8 cellular contexts compared by ENCODE assay signal in genomic region chr12:6635375-6635855, GRCh38. TPM values are rescaled to one million over a fixed set of nuclear protein-coding genes. Genes with fewer than 3 reads are reported as not detected.
DNase-seq lines count a peak whose midpoint lies in the region; ATAC-seq and TF ChIP-seq lines count a peak whose summit lies in the region.

No MANE protein-coding gene starts in this region.

- no peak overlapping the region for H3K23ac ChIP-seq in trophoblast cell (ENCODE audit: low read length)

- peak; percentile 42 for DNase-seq in KG1 (lab: John Stamatoyannopoulos, UW)
- DNase-seq in neural progenitor cell (ENCODE audit: low spot score): no peak
- no peak for DNase-seq in medulla oblongata (ENCODE audit: extremely low spot score)
- no peak for DNase-seq in trophoblast cell
- DNase-seq in sigmoid colon: no peak
- no peak for DNase-seq in cardiac septum (ENCODE audit: low spot score)

- H2BK120ac ChIP-seq in trophoblast cell (ENCODE audit: insufficient read depth, low read length, poor library complexity): no peak overlapping the region

- intact Hi-C loops in sigmoid colon (cut with DNase I): no loop called here
- intact Hi-C loops in cardiac septum (cut with DNase I): no loop called here

- ATAC-seq in GM18867 (IDR thresholded peaks at IDR 0.05; ENCODE audit: unreplicated experiment): peak; percentile 40
- peak; percentile 69 for ATAC-seq in activated T-helper 17 cell treated with anti-CD3 and anti-CD28 coated beads, Interleukin-2, amount 50 U/mL, for 72 hours (replicated peaks)

- no peaks in the 10 kb centered on the region for H3K27me3 Mint-ChIP-seq in activated T-helper 17 cell treated with anti-CD3 and anti-CD28 coated beads, Interleukin-2, amount 50 U/mL, for 72 hours
- peaks cover 8% of the 10 kb centered on the region for H3K27me3 Mint-ChIP-seq in neural progenitor cell (ENCODE audit: insufficient read depth, low read depth)

- no peaks in the 10 kb centered on the region for H3K36me3 Mint-ChIP-seq in activated T-helper 17 cell treated with anti-CD3 and anti-CD28 coated beads, Interleukin-2, amount 50 U/mL, for 72 hours (ENCODE audit: low read depth)
- H3K36me3 Mint-ChIP-seq in neural progenitor cell: no peaks in the 10 kb centered on the region

- no peak overlapping the region for H2BK12ac ChIP-seq in trophoblast cell (ENCODE audit: low read length)

- H3K79me2 ChIP-seq in neural progenitor cell (ENCODE audit: low read depth) (no peaks in the 10 kb centered on the region), trophoblast cell (ENCODE audit: control insufficient read depth, insufficient read depth, low read length, poor library complexity) (no peaks in the 10 kb centered on the region)

- H3K27me3 ChIP-seq in neural progenitor cell (no peaks in the 10 kb centered on the region), trophoblast cell (ENCODE audit: insufficient read depth, low read length) (no peaks in the 10 kb centered on the region), sigmoid colon (no peaks in the 10 kb centered on the region)

- TF ChIP-seq CTCF in neural progenitor cell (IDR thresholded peaks at IDR 0.05): no peak
- TF ChIP-seq CTCF in sigmoid colon (IDR thresholded peaks at IDR 0.05): no peak

- H2AFZ ChIP-seq in neural progenitor cell (replicated peaks) (no peak overlapping the region), trophoblast cell (ENCODE audit: insufficient read depth, low read length, poor library complexity) (no peak overlapping the region)

- no peak overlapping the region for H3K4ac ChIP-seq in trophoblast cell (ENCODE audit: low read depth, low read length)

- H2AK5ac ChIP-seq in trophoblast cell (ENCODE audit: low read length): no peak overlapping the region

- no peaks in the 10 kb centered on the region for H3K36me3 ChIP-seq in neural progenitor cell
- no peaks in the 10 kb centered on the region for H3K36me3 ChIP-seq in trophoblast cell (ENCODE audit: control insufficient read depth in 1 of 2, insufficient read depth in 2 of 2, low read length in 2 of 2)
- H3K36me3 ChIP-seq in sigmoid colon: no peaks in the 10 kb centered on the region

- H3K14ac ChIP-seq in trophoblast cell (ENCODE audit: low read length): no peak overlapping the region

- H4K91ac ChIP-seq in trophoblast cell (ENCODE audit: low read depth, low read length): no peak overlapping the region

- H3K4me1 Mint-ChIP-seq in activated T-helper 17 cell treated with anti-CD3 and anti-CD28 coated beads, Interleukin-2, amount 50 U/mL, for 72 hours: peaks cover 16% of the 10 kb centered on the region
- peaks cover 30% of the 10 kb centered on the region for H3K4me1 Mint-ChIP-seq in neural progenitor cell

- no peak for TF ChIP-seq POLR2A in sigmoid colon (IDR thresholded peaks at IDR 0.05)

- TF ChIP-seq EP300 in sigmoid colon (IDR thresholded peaks at IDR 0.05): no peak

- H3K4me2 ChIP-seq in neural progenitor cell (no peak overlapping the region), trophoblast cell (ENCODE audit: low read length) (no peak overlapping the region)

- peak overlapping the region; percentile 52 for H3K27ac Mint-ChIP-seq in activated T-helper 17 cell treated with anti-CD3 and anti-CD28 coated beads, Interleukin-2, amount 50 U/mL, for 72 hours
- peak overlapping the region; percentile 23 for H3K27ac Mint-ChIP-seq in neural progenitor cell

- H3K9me3 ChIP-seq in neural progenitor cell (ENCODE audit: low read depth): no peaks in the 10 kb centered on the region
- H3K9me3 ChIP-seq in trophoblast cell (ENCODE audit: insufficient read depth, low read depth, low read length): no peaks in the 10 kb centered on the region
- no peaks in the 10 kb centered on the region for H3K9me3 ChIP-seq in sigmoid colon

- H4K12ac ChIP-seq in trophoblast cell (ENCODE audit: low read depth, low read length): no peak overlapping the region

- H3K27ac ChIP-seq in neural progenitor cell (no peak overlapping the region), trophoblast cell (ENCODE audit: low read depth, low read length) (no peak overlapping the region), sigmoid colon (no peak overlapping the region)

- H3K4me3 Mint-ChIP-seq in activated T-helper 17 cell treated with anti-CD3 and anti-CD28 coated beads, Interleukin-2, amount 50 U/mL, for 72 hours: peak overlapping the region; percentile 50
- H3K4me3 Mint-ChIP-seq in neural progenitor cell: no peak overlapping the region

- no peaks in the 10 kb centered on the region for H3K79me1 ChIP-seq in trophoblast cell (ENCODE audit: low read length)

- H3K4me1 ChIP-seq in neural progenitor cell (peaks cover 33% of the 10 kb centered on the region), trophoblast cell (ENCODE audit: control insufficient read depth in 1 of 2, insufficient read depth in 2 of 2, low read length in 2 of 2) (peaks cover 17 to 18% of the 10 kb centered on the region in 2 experiments), sigmoid colon (peaks cover 0 to 8% (median 2%) of the 10 kb centered on the region in 4 donors)

- no peak overlapping the region for H3K9ac ChIP-seq in neural progenitor cell
- H3K9ac ChIP-seq in trophoblast cell (ENCODE audit: low read length): no peak overlapping the region

- no peak overlapping the region for H3K4me3 ChIP-seq in neural progenitor cell
- H3K4me3 ChIP-seq in trophoblast cell (ENCODE audit: low read depth, low read length): no peak overlapping the region
- H3K4me3 ChIP-seq in sigmoid colon: no peak overlapping the region

- no peaks in the 10 kb centered on the region for H4K20me1 ChIP-seq in neural progenitor cell (ENCODE audit: low read depth)

- no CpG with 5 or more reads among the region's 5 CpGs for WGBS in trophoblast cell (ENCODE audit: extremely low coverage, insufficient coverage, insufficient read length)
- WGBS in sigmoid colon, 2 donors: 8 to 23% methylated on average over 5 of the region's 5 CpGs

- H3F3A ChIP-seq in neural progenitor cell (ENCODE audit: low read depth): peaks cover 23% of the 10 kb centered on the region

- no peak overlapping the region for H2BK5ac ChIP-seq in trophoblast cell (ENCODE audit: low read depth, low read length, poor library complexity)

- H3K9me3 Mint-ChIP-seq in activated T-helper 17 cell treated with anti-CD3 and anti-CD28 coated beads, Interleukin-2, amount 50 U/mL, for 72 hours: no peaks in the 10 kb centered on the region
- no peaks in the 10 kb centered on the region for H3K9me3 Mint-ChIP-seq in neural progenitor cell

- no peak overlapping the region for H3K18ac ChIP-seq in trophoblast cell (ENCODE audit: low read length)

- no peak overlapping the region for H4K8ac ChIP-seq in trophoblast cell (ENCODE audit: low read depth, low read length)

RNA-seq across cellular contexts. Expression of gene LPAR5, which starts 0.3 kb away (rescaled TPM):
- 1 to 10 TPM; 3.1 to 4.5 TPM for total RNA-seq in activated T-helper 17 cell treated with anti-CD3 and anti-CD28 coated beads, Interleukin-2, amount 50 U/mL, for 72 hours
- total RNA-seq in neural progenitor cell (ENCODE audit: low replicate concordance): 0.04 and 0.22 TPM in 2 replicates
- 0.19 and 0.22 TPM in 2 replicates for polyA plus RNA-seq in trophoblast cell (2013)
- 1 to 10 TPM in 2 of 4 donors, under 1 TPM in 2; 0.27 to 1.5 (median 0.67) TPM for total RNA-seq in sigmoid colon
- polyA plus RNA-seq in sigmoid colon: 10 to 100 TPM in 1 of 3 donors, 1 to 10 TPM in 2; 4.2 to 16.5 (median 6.0) TPM
- 2.6 TPM for total RNA-seq in cardiac septum

RNA-seq across cellular contexts. Expression of gene ACRBP, which starts 11.8 kb away (rescaled TPM):
- total RNA-seq in activated T-helper 17 cell treated with anti-CD3 and anti-CD28 coated beads, Interleukin-2, amount 50 U/mL, for 72 hours: 1 to 10 TPM in 1 of 2 donors, under 1 TPM in 1; 0.78 to 2.6 TPM
- 2.7 and 3.8 TPM in 2 replicates for total RNA-seq in neural progenitor cell (ENCODE audit: low replicate concordance)
- polyA plus RNA-seq in trophoblast cell (2013): 0.53 and 0.65 TPM in 2 replicates
- 1 to 10 TPM; 1.2 to 3.9 (median 1.6) TPM for total RNA-seq in sigmoid colon
- 1 to 10 TPM in 2 of 3 donors, not detected in 1; 2.3 to 3.1 TPM for polyA plus RNA-seq in sigmoid colon
- total RNA-seq in cardiac septum: 1.6 TPM

RNA-seq across cellular contexts. Expression of gene ING4, which starts 27.5 kb away (rescaled TPM):
- 10 to 100 TPM; 13.4 to 25.6 TPM for total RNA-seq in activated T-helper 17 cell treated with anti-CD3 and anti-CD28 coated beads, Interleukin-2, amount 50 U/mL, for 72 hours
- total RNA-seq in neural progenitor cell (ENCODE audit: low replicate concordance) (101 and 135 TPM in 2 replicates), sigmoid colon (10 to 100 TPM; 52.8 to 85.9 (median 63.4) TPM), cardiac septum (20.6 TPM)
- polyA plus RNA-seq in trophoblast cell (2013): 29.6 and 33.0 TPM in 2 replicates
- polyA plus RNA-seq in sigmoid colon: 10 to 100 TPM; 37.8 to 59.5 (median 42.5) TPM

RNA-seq across cellular contexts. Expression of gene CHD4, which starts 28.2 kb away (rescaled TPM):
- 100 to 1,000 TPM; 267 to 285 TPM for total RNA-seq in activated T-helper 17 cell treated with anti-CD3 and anti-CD28 coated beads, Interleukin-2, amount 50 U/mL, for 72 hours
- total RNA-seq in neural progenitor cell (ENCODE audit: low replicate concordance): 381 and 412 TPM in 2 replicates
- polyA plus RNA-seq in trophoblast cell (2013): 121 and 123 TPM in 2 replicates
- 100 to 1,000 TPM; 204 to 254 (median 217) TPM for total RNA-seq in sigmoid colon
- 100 to 1,000 TPM in 1 of 3 donors, 10 to 100 TPM in 2; 49.2 to 113 (median 53.6) TPM for polyA plus RNA-seq in sigmoid colon
- total RNA-seq in cardiac septum: 186 TPM

RNA-seq across cellular contexts. Expression of gene ZNF384, which starts 53.8 kb away (rescaled TPM):
- total RNA-seq in activated T-helper 17 cell treated with anti-CD3 and anti-CD28 coated beads, Interleukin-2, amount 50 U/mL, for 72 hours: 10 to 100 TPM; 80.6 to 88.7 TPM
- total RNA-seq in neural progenitor cell (ENCODE audit: low replicate concordance) (38.0 and 52.0 TPM in 2 replicates), sigmoid colon (10 to 100 TPM; 24.0 to 32.6 (median 28.7) TPM), cardiac septum (32.7 TPM)
- polyA plus RNA-seq in trophoblast cell (2013): 63.1 and 65.6 TPM in 2 replicates
- 10 to 100 TPM; 22.7 to 40.3 (median 30.0) TPM for polyA plus RNA-seq in sigmoid colon
